ENCODE assay signal across 8 cellular contexts in genomic region chr19:3184847-3185481, GRCh38. TPM values are rescaled to one million over a fixed set of nuclear protein-coding genes. Genes with fewer than 3 reads are reported as not detected.
DNase-seq lines count a peak whose midpoint lies in the region; ATAC-seq, FAIRE-seq and TF ChIP-seq lines count a peak whose summit lies in the region.

No MANE protein-coding gene starts in this region.

- peaks cover 42% of the 10 kb centered on the region for H3K79me2 ChIP-seq in astrocyte (ENCODE audit: insufficient read depth, low read length)

- H3K4me1 Mint-ChIP-seq in astrocyte (ENCODE audit: low read depth, unreplicated experiment), result peaks cover 12% of the 10 kb centered on the region

- H4K20me1 ChIP-seq in BLaER1 treated with 17β-estradiol and CSF1 and Interleukin-3, amounts not matched to agents 10 nM and 100 nM, result peaks cover 0 to 92% (median 88%) of the 10 kb centered on the region in 11 experiments; a peak in 18 of 22 replicates
- H4K20me1 ChIP-seq in astrocyte (ENCODE audit: insufficient read depth, low read length), result peaks cover 37% of the 10 kb centered on the region

- peak overlapping the region; percentile 81 to 97 (median 92); a peak in 21 of 22 replicates for H3K27ac ChIP-seq in BLaER1 treated with 17β-estradiol and CSF1 and Interleukin-3, amounts not matched to agents 10 nM and 100 nM
- H3K27ac ChIP-seq in astrocyte (ENCODE audit: low read depth, low read length), result peak overlapping the region; percentile 62

- H3K27me3 Mint-ChIP-seq in astrocyte (ENCODE audit: low read depth, unreplicated experiment), result no peaks in the 10 kb centered on the region

- H3K4me1 ChIP-seq in BLaER1 treated with 17β-estradiol and CSF1 and Interleukin-3, amounts not matched to agents 10 nM and 100 nM, result peaks cover 66 to 80% (median 74%) of the 10 kb centered on the region in 10 experiments
- H3K4me1 ChIP-seq in astrocyte (ENCODE audit: insufficient read depth, low read length) (peaks cover 8% of the 10 kb centered on the region), iPS-15b (ENCODE audit: control insufficient read depth, insufficient read depth, low read length) (peaks cover 3% of the 10 kb centered on the region)

- H3K4me3 Mint-ChIP-seq in astrocyte (ENCODE audit: unreplicated experiment), result peak overlapping the region; percentile 94

- H3K9me3 ChIP-seq in BLaER1 treated with 17β-estradiol and CSF1 and Interleukin-3, amounts not matched to agents 10 nM and 100 nM (replicated peaks in 1 of 11), result no peaks in the 10 kb centered on the region
- H3K9me3 ChIP-seq in astrocyte (ENCODE audit: insufficient read depth, low read depth, low read length) (no peaks in the 10 kb centered on the region), iPS-15b (ENCODE audit: control insufficient read depth, insufficient read depth, low read length) (no peaks in the 10 kb centered on the region)

- no peaks in the 10 kb centered on the region for H3K9me3 Mint-ChIP-seq in astrocyte (ENCODE audit: unreplicated experiment)

- H3K27me3 ChIP-seq in BLaER1 treated with 17β-estradiol and CSF1 and Interleukin-3, amounts not matched to agents 10 nM and 100 nM, result no peaks in the 10 kb centered on the region
- H3K27me3 ChIP-seq in astrocyte (ENCODE audit: insufficient read depth, low read length) (no peaks in the 10 kb centered on the region), iPS-15b (ENCODE audit: control insufficient read depth, insufficient read depth, low read length) (no peaks in the 10 kb centered on the region)

- H3K4me2 ChIP-seq in BLaER1 treated with 17β-estradiol and CSF1 and Interleukin-3, amounts not matched to agents 10 nM and 100 nM, result peak overlapping the region; percentile 69 to 100 (median 99)
- peak overlapping the region; percentile 95 for H3K4me2 ChIP-seq in astrocyte (ENCODE audit: low read length)

- no peak for FAIRE-seq in astrocyte (lab: Jason Lieb, UNC)

- DNase-seq in HuH-7 (ENCODE audit: low spot score), result peak; percentile 62
- DNase-seq in SKM-1 (lab: John Stamatoyannopoulos, UW; ENCODE audit: unreplicated experiment), result peak; percentile 52
- no peak for DNase-seq in astrocyte (ENCODE audit: low read depth)
- peak; percentile 62 for DNase-seq in stimulated activated CD4-positive, alpha-beta T cell treated with anti-CD3 and anti-CD28 coated beads, Interleukin-12 subunit alpha, Interleukin-12 subunit beta, amount 100 ng/mL, for 4 hours

- peak; percentile 16 for ATAC-seq in GM21390 (IDR thresholded peaks at IDR 0.05; ENCODE audit: unreplicated experiment)
- ATAC-seq in GM19455 (IDR thresholded peaks at IDR 0.05; ENCODE audit: unreplicated experiment), result no peak

- H3K4me3 ChIP-seq in BLaER1 treated with 17β-estradiol and CSF1 and Interleukin-3, amounts not matched to agents 10 nM and 100 nM, result peak overlapping the region; percentile 89 to 100 (median 98)
- H3K4me3 ChIP-seq in astrocyte (ENCODE audit: insufficient read depth, low read depth, low read length) (peak overlapping the region; percentile 74), iPS-15b (ENCODE audit: low read depth, low read length) (peak overlapping the region; percentile 87)

- H3K36me3 Mint-ChIP-seq in astrocyte (ENCODE audit: low read depth, unreplicated experiment), result peaks cover 2% of the 10 kb centered on the region

- peak overlapping the region; percentile 91 for H3K27ac Mint-ChIP-seq in astrocyte (ENCODE audit: unreplicated experiment)

- H2AFZ ChIP-seq in astrocyte (ENCODE audit: low read depth, low read length), result peak overlapping the region; percentile 88

- H3K9ac ChIP-seq in BLaER1 treated with 17β-estradiol and CSF1 and Interleukin-3, amounts not matched to agents 10 nM and 100 nM, result peak overlapping the region in 10 of 11 experiments; percentile 89 to 99 (median 95); a peak in 20 of 22 replicates
- H3K9ac ChIP-seq in astrocyte (ENCODE audit: low read length) (peak overlapping the region; percentile 89), iPS-15b (ENCODE audit: low read depth, low read length) (peak overlapping the region; percentile 76)

- no peak for TF ChIP-seq CTCF in astrocyte (IDR thresholded peaks at IDR 0.05; ENCODE audit: insufficient read depth, low read depth, low read length)

- H3K36me3 ChIP-seq in BLaER1 treated with 17β-estradiol and CSF1 and Interleukin-3, amounts not matched to agents 10 nM and 100 nM, result peaks cover 0 to 67% (median 27%) of the 10 kb centered on the region in 11 experiments; a peak in 14 of 22 replicates
- no peaks in the 10 kb centered on the region for H3K36me3 ChIP-seq in astrocyte (ENCODE audit: insufficient read depth, low read length)
- peaks cover 18% of the 10 kb centered on the region for H3K36me3 ChIP-seq in iPS-15b (ENCODE audit: control insufficient read depth, insufficient read depth, low read length)

RNA-seq across cellular contexts. Expression of gene NCLN, which starts 0.8 kb away (rescaled TPM):
- total RNA-seq in astrocyte, result 95.8 and 97.3 TPM in 2 replicates

RNA-seq across cellular contexts. Expression of gene S1PR4, which starts 6.4 kb away (rescaled TPM):
- not detected in 2 replicates for total RNA-seq in astrocyte

RNA-seq across cellular contexts. Expression of gene CELF5, which starts 39.5 kb away (rescaled TPM):
- total RNA-seq in astrocyte, result 1.2 and 1.4 TPM in 2 replicates

RNA-seq across cellular contexts. Expression of gene GNA15, which starts 49.1 kb away (rescaled TPM):
- total RNA-seq in astrocyte, result not detected in 2 replicates
